1 cellular context compared by ENCODE assay signal in the genomic region with DNA sequence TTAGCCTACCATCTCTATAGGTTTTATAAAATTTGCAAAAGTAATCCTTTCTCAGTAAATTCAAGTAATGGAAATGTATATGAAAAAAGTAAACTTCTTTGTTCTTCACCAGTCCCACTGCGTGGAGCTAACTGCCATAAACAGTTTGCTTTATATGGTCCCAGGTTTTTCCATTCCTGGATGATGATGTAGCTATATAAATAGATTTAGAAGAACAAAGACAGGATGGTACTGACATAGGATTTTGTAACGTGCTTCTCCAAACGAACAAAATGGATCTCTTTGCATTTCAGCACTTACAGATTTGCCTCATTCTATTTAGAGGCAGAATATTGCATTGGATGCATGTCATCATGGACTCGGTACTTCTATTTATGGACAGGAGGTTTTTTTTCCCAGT.
TF ChIP-seq lines count a peak whose summit lies in the region.

No MANE protein-coding gene starts in this region.

TF ChIP-seq in IMR-90, 13 proteins besides CTCF, POLR2A, EP300 and RAD21:
- no peak for TF ChIP-seq MXI1 (IDR thresholded peaks at IDR 0.05; ENCODE audit: borderline replicate concordance, low read depth, low read length)
- TF ChIP-seq FOS (IDR thresholded peaks at IDR 0.05; ENCODE audit: low read depth, low read length) = no peak
- no peak for TF ChIP-seq SMC3 (IDR thresholded peaks at IDR 0.05; ENCODE audit: low read depth, low read length)
